Comparison of ENCODE assay signal across 26 cellular contexts in the genomic region with DNA sequence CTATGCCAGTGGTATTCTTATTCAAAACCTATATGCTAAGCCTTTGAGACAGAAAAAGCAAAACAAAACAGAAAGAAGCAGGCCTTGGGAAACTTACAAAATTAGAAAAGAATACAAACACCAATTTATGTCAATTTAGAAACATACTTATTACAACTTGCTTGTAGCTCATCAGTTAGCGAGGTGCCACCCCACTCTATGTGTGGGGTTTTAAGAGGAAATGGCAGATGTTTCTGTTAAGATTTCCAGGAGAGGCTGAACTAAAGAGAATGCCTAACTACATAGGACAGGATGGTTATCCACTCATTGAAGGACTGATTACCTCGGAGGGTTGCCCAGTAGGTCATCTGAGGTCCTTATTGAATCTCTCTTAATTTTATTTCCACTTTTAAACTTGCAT.
DNase-seq lines count a peak whose midpoint lies in the region; ATAC-seq and TF ChIP-seq lines count a peak whose summit lies in the region.
"Had no signal": no experiment of that assay in that cellular context is flagged by ENCODE, and none has a peak within 500 bp of the region (broad histone marks: within the 10 kb centered on the region; RNA-seq: fewer than 3 reads in every experiment).

No MANE protein-coding gene starts in this region.

- peak overlapping the region; percentile 4; the same call in 1 of the 2 replicates for H2AFZ ChIP-seq in GM23338

- H3K4me2 ChIP-seq in GM23338: no peak overlapping the region

- H3F3A ChIP-seq in GM23338 (replicated peaks; ENCODE audit: low read depth): no peaks in the 10 kb centered on the region

- DNase-seq in activated T-cell treated with anti-CD3 and anti-CD28 coated beads, Interleukin-2, amount 50 U/mL, for 24 hours: no peak
- DNase-seq in activated T-cell treated with anti-CD3 and anti-CD28 coated beads for 4 hours (no peak), GM23338 (ENCODE audit: low spot score) (no peak), lower lobe of right lung (no peak)
- DNase-seq in stimulated activated effector memory CD8-positive, alpha-beta T cell treated with anti-CD3 and anti-CD28 coated beads, Interleukin-12 subunit alpha, Interleukin-12 subunit beta, amount 100 ng/mL, for 72 hours (ENCODE audit: low spot score in 2 of 2): no peak
- DNase-seq: activated CD4-positive, CD25-positive, alpha-beta regulatory T cell treated with anti-CD3 and anti-CD28 coated beads, Interleukin-2, amount 50 U/mL, for 72 hours; activated effector memory CD4-positive, alpha-beta T cell treated with anti-CD3 and anti-CD28 coated beads, Interleukin-2, amount 50 U/mL, for 16 hours; amygdala; DMS79 treated with DMSO at 0.1 percent for 48 hours; effector CD4-positive, alpha-beta T cell; islet precursor cell; KBM-7; left ventricle myocardium inferior; naive B cell; NCI-H1417; NCI-H2081; NCI-H226; NCI-H748 treated with DMSO at 0.1 percent for 48 hours; transverse colon had no signal

- H3K4me3 ChIP-seq in GM23338: no peak overlapping the region
- H3K4me3 ChIP-seq in lower lobe of right lung: no peak overlapping the region
- H3K4me3 ChIP-seq: left ventricle myocardium inferior, SJSA1, transverse colon had no signal

- H3K79me2 ChIP-seq in GM23338 (replicated peaks; ENCODE audit: insufficient read depth): no peaks in the 10 kb centered on the region

- H3K27ac Mint-ChIP-seq in activated T-cell treated with anti-CD3 and anti-CD28 coated beads, Interleukin-2, amount 50 U/mL, for 24 hours: peak overlapping the region; percentile 81
- no peak overlapping the region for H3K27ac Mint-ChIP-seq in GM23338
- peak overlapping the region; percentile 93 for H3K27ac Mint-ChIP-seq in activated naive CD8-positive, alpha-beta T cell
- peak overlapping the region; percentile 82 for H3K27ac Mint-ChIP-seq in stimulated activated effector memory CD8-positive, alpha-beta T cell treated with anti-CD3 and anti-CD28 coated beads, Interleukin-12 subunit alpha, Interleukin-12 subunit beta, amount 100 ng/mL, for 72 hours
- H3K27ac Mint-ChIP-seq: mesothelial cell of epicardium had no signal

- H3K4me3 Mint-ChIP-seq in activated T-cell treated with anti-CD3 and anti-CD28 coated beads, Interleukin-2, amount 50 U/mL, for 24 hours: peak overlapping the region; percentile 13
- no peak overlapping the region for H3K4me3 Mint-ChIP-seq in GM23338
- H3K4me3 Mint-ChIP-seq in activated naive CD8-positive, alpha-beta T cell: peak overlapping the region; percentile 41
- H3K4me3 Mint-ChIP-seq in stimulated activated effector memory CD8-positive, alpha-beta T cell treated with anti-CD3 and anti-CD28 coated beads, Interleukin-12 subunit alpha, Interleukin-12 subunit beta, amount 100 ng/mL, for 72 hours: peak overlapping the region; percentile 51
- H3K4me3 Mint-ChIP-seq: mesothelial cell of epicardium had no signal

- H3K27ac ChIP-seq in GM23338 (ENCODE audit: low read depth) (no peak overlapping the region), lower lobe of right lung (no peak overlapping the region)
- H3K27ac ChIP-seq: epithelial cell of prostate, left ventricle myocardium inferior, SJSA1, transverse colon had no signal

- H3K36me3 ChIP-seq in GM23338 (ENCODE audit: insufficient read depth) (no peaks in the 10 kb centered on the region), lower lobe of right lung (no peaks in the 10 kb centered on the region)
- H3K36me3 ChIP-seq: left ventricle myocardium inferior, SJSA1, transverse colon had no signal

- H3K9me2 ChIP-seq in GM23338 (ENCODE audit: insufficient read depth): no peaks in the 10 kb centered on the region

- intact Hi-C loops in lower lobe of right lung (cut with DNase I): no loop called here

- no peak for ATAC-seq in GM23338
- no peak for ATAC-seq in stimulated activated effector memory CD8-positive, alpha-beta T cell treated with anti-CD3 and anti-CD28 coated beads, Interleukin-12 subunit alpha, Interleukin-12 subunit beta, amount 100 ng/mL, for 72 hours
- no peak for ATAC-seq in lower lobe of right lung
- ATAC-seq in GM18868 (IDR thresholded peaks at IDR 0.05; ENCODE audit: unreplicated experiment): no peak
- no peak for ATAC-seq in HG03139 (IDR thresholded peaks at IDR 0.05; ENCODE audit: unreplicated experiment)
- ATAC-seq: HCT116 had no signal

- H3K27me3 ChIP-seq in GM23338 (ENCODE audit: insufficient read depth) (no peaks in the 10 kb centered on the region), lower lobe of right lung (ENCODE audit: low read depth) (no peaks in the 10 kb centered on the region)
- H3K27me3 ChIP-seq: SJSA1, transverse colon had no signal

- H4K20me1 ChIP-seq in GM23338 (replicated peaks; ENCODE audit: insufficient read depth): no peaks in the 10 kb centered on the region

- H3K4me1 ChIP-seq in GM23338 (ENCODE audit: insufficient read depth) (no peaks in the 10 kb centered on the region), lower lobe of right lung (peaks cover 8% of the 10 kb centered on the region)

- no peak for TF ChIP-seq CTCF in GM23338 (conservative IDR thresholded peaks at IDR 0.05; ENCODE audit: low read depth in 2 of 2)
- TF ChIP-seq CTCF in lower lobe of right lung (IDR thresholded peaks at IDR 0.05): no peak

- no peaks in the 10 kb centered on the region for H3K9me3 ChIP-seq in lower lobe of right lung
- H3K9me3 ChIP-seq: left ventricle myocardium inferior, SJSA1, transverse colon had no signal

- no peaks in the 10 kb centered on the region for H3K36me3 Mint-ChIP-seq in activated T-cell treated with anti-CD3 and anti-CD28 coated beads, Interleukin-2, amount 50 U/mL, for 24 hours (ENCODE audit: low read depth)
- H3K36me3 Mint-ChIP-seq in GM23338 (ENCODE audit: low read depth): no peaks in the 10 kb centered on the region
- no peaks in the 10 kb centered on the region for H3K36me3 Mint-ChIP-seq in activated naive CD8-positive, alpha-beta T cell
- peaks cover 23% of the 10 kb centered on the region for H3K36me3 Mint-ChIP-seq in stimulated activated effector memory CD8-positive, alpha-beta T cell treated with anti-CD3 and anti-CD28 coated beads, Interleukin-12 subunit alpha, Interleukin-12 subunit beta, amount 100 ng/mL, for 72 hours
- H3K36me3 Mint-ChIP-seq: mesothelial cell of epicardium, naive B cell had no signal

- no peaks in the 10 kb centered on the region for H3K27me3 Mint-ChIP-seq in activated T-cell treated with anti-CD3 and anti-CD28 coated beads, Interleukin-2, amount 50 U/mL, for 24 hours
- H3K27me3 Mint-ChIP-seq in GM23338 (ENCODE audit: insufficient read depth, low read depth, poor library complexity): peaks cover 2% of the 10 kb centered on the region
- H3K27me3 Mint-ChIP-seq in activated naive CD8-positive, alpha-beta T cell: no peaks in the 10 kb centered on the region
- H3K27me3 Mint-ChIP-seq: naive B cell had no signal

- no peaks in the 10 kb centered on the region for H3K9me3 Mint-ChIP-seq in activated T-cell treated with anti-CD3 and anti-CD28 coated beads, Interleukin-2, amount 50 U/mL, for 24 hours
- H3K9me3 Mint-ChIP-seq in GM23338: no peaks in the 10 kb centered on the region
- no peaks in the 10 kb centered on the region for H3K9me3 Mint-ChIP-seq in activated naive CD8-positive, alpha-beta T cell (ENCODE audit: low read depth)
- H3K9me3 Mint-ChIP-seq in stimulated activated effector memory CD8-positive, alpha-beta T cell treated with anti-CD3 and anti-CD28 coated beads, Interleukin-12 subunit alpha, Interleukin-12 subunit beta, amount 100 ng/mL, for 72 hours: peaks cover 3% of the 10 kb centered on the region
- H3K9me3 Mint-ChIP-seq: mesothelial cell of epicardium, naive B cell had no signal

- peaks cover 68% of the 10 kb centered on the region for H3K4me1 Mint-ChIP-seq in activated T-cell treated with anti-CD3 and anti-CD28 coated beads, Interleukin-2, amount 50 U/mL, for 24 hours (ENCODE audit: low read depth)
- H3K4me1 Mint-ChIP-seq in GM23338: peaks cover 3% of the 10 kb centered on the region; the same call in 2 of the 3 replicates
- peaks cover 57% of the 10 kb centered on the region for H3K4me1 Mint-ChIP-seq in activated naive CD8-positive, alpha-beta T cell (ENCODE audit: low read depth)
- H3K4me1 Mint-ChIP-seq in stimulated activated effector memory CD8-positive, alpha-beta T cell treated with anti-CD3 and anti-CD28 coated beads, Interleukin-12 subunit alpha, Interleukin-12 subunit beta, amount 100 ng/mL, for 72 hours: peaks cover 65% of the 10 kb centered on the region
